ENCODE assay signal across 1 cellular context in the genomic region with DNA sequence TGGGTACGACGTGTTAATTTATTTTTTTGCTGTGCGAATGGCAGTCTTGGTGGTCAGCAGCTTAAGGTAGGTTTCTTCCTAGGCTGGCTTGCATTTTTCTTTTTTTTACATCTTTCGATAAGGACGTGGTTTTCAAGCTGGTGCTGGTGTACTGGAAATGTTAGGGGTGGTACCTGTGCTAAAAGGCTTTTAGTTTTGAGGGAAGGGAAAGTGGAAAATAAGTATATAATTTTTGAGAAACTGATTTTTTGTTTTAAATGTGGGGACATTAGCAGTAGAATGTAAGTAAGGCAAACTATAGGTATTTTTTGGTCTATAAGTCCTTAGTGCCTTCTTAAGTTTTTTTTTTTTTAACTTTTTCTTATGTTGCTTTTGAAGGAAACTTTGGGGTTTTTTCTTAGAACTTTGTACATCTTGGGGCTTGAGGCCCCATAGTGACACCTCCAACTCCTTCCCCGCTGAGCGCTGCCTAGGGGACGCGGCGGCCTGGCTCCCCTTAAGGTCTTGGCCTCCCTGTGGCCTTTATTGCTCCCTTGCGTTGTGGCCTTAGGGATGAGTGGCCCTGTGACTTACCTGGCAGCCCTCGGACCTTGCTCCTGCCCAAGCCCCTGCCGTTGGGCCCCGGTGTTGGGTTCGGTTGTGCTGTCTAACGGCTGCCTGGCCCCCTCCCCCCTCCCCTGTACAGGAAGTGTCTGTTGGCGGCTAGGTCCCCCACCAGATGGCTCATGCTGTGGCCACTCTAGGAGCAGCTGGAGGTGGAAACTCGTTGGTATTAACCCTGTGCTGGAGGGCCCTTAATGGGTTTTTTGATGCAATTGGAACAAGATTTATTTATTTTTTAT.
TF ChIP-seq lines count a peak whose summit lies in the region.

No MANE protein-coding gene starts in this region.

TF ChIP-seq in HepG2, 621 proteins besides CTCF, POLR2A, EP300 and RAD21 (continued from another document and continues in another):
- TF ChIP-seq ZKSCAN1 (IDR thresholded peaks at IDR 0.05; ENCODE audit: low read length) (peak; percentile 63), CC2D1A (CRISPR knock-in tag; IDR thresholded peaks at IDR 0.05) (no peak), SAFB2 (CRISPR knock-in tag; IDR thresholded peaks at IDR 0.05; ENCODE audit: borderline replicate concordance, low read depth) (peak; percentile 67; the same call in 1 of the 2 replicates), ZNF33A (CRISPR knock-in tag; IDR thresholded peaks at IDR 0.05; ENCODE audit: borderline replicate concordance) (no peak), ATRX (CRISPR knock-in tag; IDR thresholded peaks at IDR 0.05; ENCODE audit: borderline replicate concordance) (no peak; the same call in 1 of the 2 replicates), POGZ (CRISPR knock-in tag; IDR thresholded peaks at IDR 0.05) (peak; percentile 99), HNRNPK (IDR thresholded peaks at IDR 0.05; ENCODE audit: low read depth, low read length, poor library complexity, severe bottlenecking) (peak; percentile 69), SNRNP70 (IDR thresholded peaks at IDR 0.05; ENCODE audit: low read depth, low read length) (no peak), XRCC5 (optimal IDR thresholded peaks at IDR 0.05; ENCODE audit: low read length) (peak; percentile 98), KAT2B (IDR thresholded peaks at IDR 0.05; ENCODE audit: borderline replicate concordance, low read depth, low read length) (no peak), ZNF781 (CRISPR knock-in tag; IDR thresholded peaks at IDR 0.05; ENCODE audit: borderline replicate concordance, not compliant biosample characterization) (peak; percentile 72), ZNF230 (CRISPR knock-in tag; IDR thresholded peaks at IDR 0.05) (peak; percentile 94), RBFOX2 (IDR thresholded peaks at IDR 0.05; ENCODE audit: low read depth, low read length) (peak; percentile 85), TARDBP (CRISPR knock-in tag; IDR thresholded peaks at IDR 0.05) (peak; percentile 99), RARG (CRISPR knock-in tag; IDR thresholded peaks at IDR 0.05; ENCODE audit: low read depth) (0 out of 2 replicates have a peak, but pooled peaks have one; percentile 63), U2AF2 (IDR thresholded peaks at IDR 0.05; ENCODE audit: low read depth, low read length) (no peak), BRCA1 (CRISPR knock-in tag; IDR thresholded peaks at IDR 0.05) (peak; percentile 80; the same call in 1 of the 2 replicates), HOXA3 (CRISPR knock-in tag; IDR thresholded peaks at IDR 0.05) (peak; percentile 89), ZNF567 (CRISPR knock-in tag; IDR thresholded peaks at IDR 0.05; ENCODE audit: borderline replicate concordance) (peak; percentile 96), CHCHD3 (CRISPR knock-in tag; IDR thresholded peaks at IDR 0.05) (no peak), SIX4 (CRISPR knock-in tag; IDR thresholded peaks at IDR 0.05) (peak; percentile 78; the same call in 1 of the 2 replicates)
- TF ChIP-seq, protein P1, sequence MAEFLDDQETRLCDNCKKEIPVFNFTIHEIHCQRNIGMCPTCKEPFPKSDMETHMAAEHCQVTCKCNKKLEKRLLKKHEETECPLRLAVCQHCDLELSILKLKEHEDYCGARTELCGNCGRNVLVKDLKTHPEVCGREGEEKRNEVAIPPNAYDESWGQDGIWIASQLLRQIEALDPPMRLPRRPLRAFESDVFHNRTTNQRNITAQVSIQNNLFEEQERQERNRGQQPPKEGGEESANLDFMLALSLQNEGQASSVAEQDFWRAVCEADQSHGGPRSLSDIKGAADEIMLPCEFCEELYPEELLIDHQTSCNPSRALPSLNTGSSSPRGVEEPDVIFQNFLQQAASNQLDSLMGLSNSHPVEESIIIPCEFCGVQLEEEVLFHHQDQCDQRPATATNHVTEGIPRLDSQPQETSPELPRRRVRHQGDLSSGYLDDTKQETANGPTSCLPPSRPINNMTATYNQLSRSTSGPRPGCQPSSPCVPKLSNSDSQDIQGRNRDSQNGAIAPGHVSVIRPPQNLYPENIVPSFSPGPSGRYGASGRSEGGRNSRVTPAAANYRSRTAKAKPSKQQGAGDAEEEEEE (CRISPR knock-in tag; IDR thresholded peaks at IDR 0.05; ENCODE audit: borderline replicate concordance): peak; percentile 64; the same call in 1 of the 2 replicates
- TF ChIP-seq, protein P2, sequence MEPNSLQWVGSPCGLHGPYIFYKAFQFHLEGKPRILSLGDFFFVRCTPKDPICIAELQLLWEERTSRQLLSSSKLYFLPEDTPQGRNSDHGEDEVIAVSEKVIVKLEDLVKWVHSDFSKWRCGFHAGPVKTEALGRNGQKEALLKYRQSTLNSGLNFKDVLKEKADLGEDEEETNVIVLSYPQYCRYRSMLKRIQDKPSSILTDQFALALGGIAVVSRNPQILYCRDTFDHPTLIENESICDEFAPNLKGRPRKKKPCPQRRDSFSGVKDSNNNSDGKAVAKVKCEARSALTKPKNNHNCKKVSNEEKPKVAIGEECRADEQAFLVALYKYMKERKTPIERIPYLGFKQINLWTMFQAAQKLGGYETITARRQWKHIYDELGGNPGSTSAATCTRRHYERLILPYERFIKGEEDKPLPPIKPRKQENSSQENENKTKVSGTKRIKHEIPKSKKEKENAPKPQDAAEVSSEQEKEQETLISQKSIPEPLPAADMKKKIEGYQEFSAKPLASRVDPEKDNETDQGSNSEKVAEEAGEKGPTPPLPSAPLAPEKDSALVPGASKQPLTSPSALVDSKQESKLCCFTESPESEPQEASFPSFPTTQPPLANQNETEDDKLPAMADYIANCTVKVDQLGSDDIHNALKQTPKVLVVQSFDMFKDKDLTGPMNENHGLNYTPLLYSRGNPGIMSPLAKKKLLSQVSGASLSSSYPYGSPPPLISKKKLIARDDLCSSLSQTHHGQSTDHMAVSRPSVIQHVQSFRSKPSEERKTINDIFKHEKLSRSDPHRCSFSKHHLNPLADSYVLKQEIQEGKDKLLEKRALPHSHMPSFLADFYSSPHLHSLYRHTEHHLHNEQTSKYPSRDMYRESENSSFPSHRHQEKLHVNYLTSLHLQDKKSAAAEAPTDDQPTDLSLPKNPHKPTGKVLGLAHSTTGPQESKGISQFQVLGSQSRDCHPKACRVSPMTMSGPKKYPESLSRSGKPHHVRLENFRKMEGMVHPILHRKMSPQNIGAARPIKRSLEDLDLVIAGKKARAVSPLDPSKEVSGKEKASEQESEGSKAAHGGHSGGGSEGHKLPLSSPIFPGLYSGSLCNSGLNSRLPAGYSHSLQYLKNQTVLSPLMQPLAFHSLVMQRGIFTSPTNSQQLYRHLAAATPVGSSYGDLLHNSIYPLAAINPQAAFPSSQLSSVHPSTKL (CRISPR knock-in tag; IDR thresholded peaks at IDR 0.05): peak; percentile 88
- TF ChIP-seq, protein P3, sequence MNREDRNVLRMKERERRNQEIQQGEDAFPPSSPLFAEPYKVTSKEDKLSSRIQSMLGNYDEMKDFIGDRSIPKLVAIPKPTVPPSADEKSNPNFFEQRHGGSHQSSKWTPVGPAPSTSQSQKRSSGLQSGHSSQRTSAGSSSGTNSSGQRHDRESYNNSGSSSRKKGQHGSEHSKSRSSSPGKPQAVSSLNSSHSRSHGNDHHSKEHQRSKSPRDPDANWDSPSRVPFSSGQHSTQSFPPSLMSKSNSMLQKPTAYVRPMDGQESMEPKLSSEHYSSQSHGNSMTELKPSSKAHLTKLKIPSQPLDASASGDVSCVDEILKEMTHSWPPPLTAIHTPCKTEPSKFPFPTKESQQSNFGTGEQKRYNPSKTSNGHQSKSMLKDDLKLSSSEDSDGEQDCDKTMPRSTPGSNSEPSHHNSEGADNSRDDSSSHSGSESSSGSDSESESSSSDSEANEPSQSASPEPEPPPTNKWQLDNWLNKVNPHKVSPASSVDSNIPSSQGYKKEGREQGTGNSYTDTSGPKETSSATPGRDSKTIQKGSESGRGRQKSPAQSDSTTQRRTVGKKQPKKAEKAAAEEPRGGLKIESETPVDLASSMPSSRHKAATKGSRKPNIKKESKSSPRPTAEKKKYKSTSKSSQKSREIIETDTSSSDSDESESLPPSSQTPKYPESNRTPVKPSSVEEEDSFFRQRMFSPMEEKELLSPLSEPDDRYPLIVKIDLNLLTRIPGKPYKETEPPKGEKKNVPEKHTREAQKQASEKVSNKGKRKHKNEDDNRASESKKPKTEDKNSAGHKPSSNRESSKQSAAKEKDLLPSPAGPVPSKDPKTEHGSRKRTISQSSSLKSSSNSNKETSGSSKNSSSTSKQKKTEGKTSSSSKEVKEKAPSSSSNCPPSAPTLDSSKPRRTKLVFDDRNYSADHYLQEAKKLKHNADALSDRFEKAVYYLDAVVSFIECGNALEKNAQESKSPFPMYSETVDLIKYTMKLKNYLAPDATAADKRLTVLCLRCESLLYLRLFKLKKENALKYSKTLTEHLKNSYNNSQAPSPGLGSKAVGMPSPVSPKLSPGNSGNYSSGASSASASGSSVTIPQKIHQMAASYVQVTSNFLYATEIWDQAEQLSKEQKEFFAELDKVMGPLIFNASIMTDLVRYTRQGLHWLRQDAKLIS (CRISPR knock-in tag; IDR thresholded peaks at IDR 0.05): 0 out of 2 replicates have a peak, but pooled peaks have one; percentile 75
- TF ChIP-seq, protein P4, sequence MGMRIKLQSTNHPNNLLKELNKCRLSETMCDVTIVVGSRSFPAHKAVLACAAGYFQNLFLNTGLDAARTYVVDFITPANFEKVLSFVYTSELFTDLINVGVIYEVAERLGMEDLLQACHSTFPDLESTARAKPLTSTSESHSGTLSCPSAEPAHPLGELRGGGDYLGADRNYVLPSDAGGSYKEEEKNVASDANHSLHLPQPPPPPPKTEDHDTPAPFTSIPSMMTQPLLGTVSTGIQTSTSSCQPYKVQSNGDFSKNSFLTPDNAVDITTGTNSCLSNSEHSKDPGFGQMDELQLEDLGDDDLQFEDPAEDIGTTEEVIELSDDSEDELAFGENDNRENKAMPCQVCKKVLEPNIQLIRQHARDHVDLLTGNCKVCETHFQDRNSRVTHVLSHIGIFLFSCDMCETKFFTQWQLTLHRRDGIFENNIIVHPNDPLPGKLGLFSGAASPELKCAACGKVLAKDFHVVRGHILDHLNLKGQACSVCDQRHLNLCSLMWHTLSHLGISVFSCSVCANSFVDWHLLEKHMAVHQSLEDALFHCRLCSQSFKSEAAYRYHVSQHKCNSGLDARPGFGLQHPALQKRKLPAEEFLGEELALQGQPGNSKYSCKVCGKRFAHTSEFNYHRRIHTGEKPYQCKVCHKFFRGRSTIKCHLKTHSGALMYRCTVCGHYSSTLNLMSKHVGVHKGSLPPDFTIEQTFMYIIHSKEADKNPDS (CRISPR knock-in tag; IDR thresholded peaks at IDR 0.05): no peak
- TF ChIP-seq, protein P5, sequence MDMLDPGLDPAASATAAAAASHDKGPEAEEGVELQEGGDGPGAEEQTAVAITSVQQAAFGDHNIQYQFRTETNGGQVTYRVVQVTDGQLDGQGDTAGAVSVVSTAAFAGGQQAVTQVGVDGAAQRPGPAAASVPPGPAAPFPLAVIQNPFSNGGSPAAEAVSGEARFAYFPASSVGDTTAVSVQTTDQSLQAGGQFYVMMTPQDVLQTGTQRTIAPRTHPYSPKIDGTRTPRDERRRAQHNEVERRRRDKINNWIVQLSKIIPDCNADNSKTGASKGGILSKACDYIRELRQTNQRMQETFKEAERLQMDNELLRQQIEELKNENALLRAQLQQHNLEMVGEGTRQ (IDR thresholded peaks at IDR 0.05; ENCODE audit: low read depth, low read length): no peak
- TF ChIP-seq, protein P5 (CRISPR knock-in tag; IDR thresholded peaks at IDR 0.05; ENCODE audit: borderline replicate concordance): no peak; the same call in 1 of the 2 replicates
- TF ChIP-seq, protein P6, sequence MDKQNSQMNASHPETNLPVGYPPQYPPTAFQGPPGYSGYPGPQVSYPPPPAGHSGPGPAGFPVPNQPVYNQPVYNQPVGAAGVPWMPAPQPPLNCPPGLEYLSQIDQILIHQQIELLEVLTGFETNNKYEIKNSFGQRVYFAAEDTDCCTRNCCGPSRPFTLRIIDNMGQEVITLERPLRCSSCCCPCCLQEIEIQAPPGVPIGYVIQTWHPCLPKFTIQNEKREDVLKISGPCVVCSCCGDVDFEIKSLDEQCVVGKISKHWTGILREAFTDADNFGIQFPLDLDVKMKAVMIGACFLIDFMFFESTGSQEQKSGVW (CRISPR knock-in tag; IDR thresholded peaks at IDR 0.05; ENCODE audit: borderline replicate concordance): no peak
- TF ChIP-seq, protein P7, sequence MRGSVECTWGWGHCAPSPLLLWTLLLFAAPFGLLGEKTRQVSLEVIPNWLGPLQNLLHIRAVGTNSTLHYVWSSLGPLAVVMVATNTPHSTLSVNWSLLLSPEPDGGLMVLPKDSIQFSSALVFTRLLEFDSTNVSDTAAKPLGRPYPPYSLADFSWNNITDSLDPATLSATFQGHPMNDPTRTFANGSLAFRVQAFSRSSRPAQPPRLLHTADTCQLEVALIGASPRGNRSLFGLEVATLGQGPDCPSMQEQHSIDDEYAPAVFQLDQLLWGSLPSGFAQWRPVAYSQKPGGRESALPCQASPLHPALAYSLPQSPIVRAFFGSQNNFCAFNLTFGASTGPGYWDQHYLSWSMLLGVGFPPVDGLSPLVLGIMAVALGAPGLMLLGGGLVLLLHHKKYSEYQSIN (CRISPR knock-in tag; IDR thresholded peaks at IDR 0.05; ENCODE audit: borderline replicate concordance): no peak
- TF ChIP-seq, protein P8, sequence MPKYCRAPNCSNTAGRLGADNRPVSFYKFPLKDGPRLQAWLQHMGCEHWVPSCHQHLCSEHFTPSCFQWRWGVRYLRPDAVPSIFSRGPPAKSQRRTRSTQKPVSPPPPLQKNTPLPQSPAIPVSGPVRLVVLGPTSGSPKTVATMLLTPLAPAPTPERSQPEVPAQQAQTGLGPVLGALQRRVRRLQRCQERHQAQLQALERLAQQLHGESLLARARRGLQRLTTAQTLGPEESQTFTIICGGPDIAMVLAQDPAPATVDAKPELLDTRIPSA (CRISPR knock-in tag; IDR thresholded peaks at IDR 0.05; ENCODE audit: borderline replicate concordance): peak; percentile 62; the same call in 1 of the 2 replicates
- TF ChIP-seq, protein P9, sequence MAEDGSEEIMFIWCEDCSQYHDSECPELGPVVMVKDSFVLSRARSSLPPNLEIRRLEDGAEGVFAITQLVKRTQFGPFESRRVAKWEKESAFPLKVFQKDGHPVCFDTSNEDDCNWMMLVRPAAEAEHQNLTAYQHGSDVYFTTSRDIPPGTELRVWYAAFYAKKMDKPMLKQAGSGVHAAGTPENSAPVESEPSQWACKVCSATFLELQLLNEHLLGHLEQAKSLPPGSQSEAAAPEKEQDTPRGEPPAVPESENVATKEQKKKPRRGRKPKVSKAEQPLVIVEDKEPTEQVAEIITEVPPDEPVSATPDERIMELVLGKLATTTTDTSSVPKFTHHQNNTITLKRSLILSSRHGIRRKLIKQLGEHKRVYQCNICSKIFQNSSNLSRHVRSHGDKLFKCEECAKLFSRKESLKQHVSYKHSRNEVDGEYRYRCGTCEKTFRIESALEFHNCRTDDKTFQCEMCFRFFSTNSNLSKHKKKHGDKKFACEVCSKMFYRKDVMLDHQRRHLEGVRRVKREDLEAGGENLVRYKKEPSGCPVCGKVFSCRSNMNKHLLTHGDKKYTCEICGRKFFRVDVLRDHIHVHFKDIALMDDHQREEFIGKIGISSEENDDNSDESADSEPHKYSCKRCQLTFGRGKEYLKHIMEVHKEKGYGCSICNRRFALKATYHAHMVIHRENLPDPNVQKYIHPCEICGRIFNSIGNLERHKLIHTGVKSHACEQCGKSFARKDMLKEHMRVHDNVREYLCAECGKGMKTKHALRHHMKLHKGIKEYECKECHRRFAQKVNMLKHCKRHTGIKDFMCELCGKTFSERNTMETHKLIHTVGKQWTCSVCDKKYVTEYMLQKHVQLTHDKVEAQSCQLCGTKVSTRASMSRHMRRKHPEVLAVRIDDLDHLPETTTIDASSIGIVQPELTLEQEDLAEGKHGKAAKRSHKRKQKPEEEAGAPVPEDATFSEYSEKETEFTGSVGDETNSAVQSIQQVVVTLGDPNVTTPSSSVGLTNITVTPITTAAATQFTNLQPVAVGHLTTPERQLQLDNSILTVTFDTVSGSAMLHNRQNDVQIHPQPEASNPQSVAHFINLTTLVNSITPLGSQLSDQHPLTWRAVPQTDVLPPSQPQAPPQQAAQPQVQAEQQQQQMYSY (CRISPR knock-in tag; IDR thresholded peaks at IDR 0.05): no peak; the same call in 1 of the 2 replicates
